In genomic region chr9:126626117-126627022, GRCh38 we compare ENCODE assay signal across 10 cellular contexts. TPM values are rescaled to one million over a fixed set of nuclear protein-coding genes. Genes with fewer than 3 reads are reported as not detected.
A peak's percentile ranks its signal among the peaks of the same experiment; 100 is the strongest.
DNase-seq lines count a peak whose midpoint lies in the region; ATAC-seq and TF ChIP-seq lines count a peak whose summit lies in the region.
"Had no signal": no experiment of that assay in that cellular context is flagged by ENCODE, and none has a peak within 500 bp of the region (broad histone marks: within the 10 kb centered on the region; RNA-seq: fewer than 3 reads in every experiment).

No MANE protein-coding gene starts in this region.

- intact Hi-C loops in gastrocnemius medialis (cut with DNase I; ENCODE audit: low total_unique reads), result no loop called here

- no CpG with 5 or more reads among the region's 63 CpGs for WGBS in iPS DF 6.9 (ENCODE audit: insufficient coverage, insufficient read length)

- in situ Hi-C loops in gastrocnemius medialis (cut with MboI; ENCODE audit: low sequenced_read_pairs in 4 of 4), result no loop called here

- no peaks in the 10 kb centered on the region for H3K9me3 ChIP-seq in WERI-Rb-1 (ENCODE audit: severe bottlenecking)
- no peaks in the 10 kb centered on the region for H3K9me3 ChIP-seq in iPS DF 6.9 (ENCODE audit: control insufficient read depth, insufficient read depth, low read length)
- no peaks in the 10 kb centered on the region for H3K9me3 ChIP-seq in gastrocnemius medialis

- H3K4me1 ChIP-seq in iPS DF 6.9 (ENCODE audit: control insufficient read depth, insufficient read depth, low read length) (peaks cover 9% of the 10 kb centered on the region), gastrocnemius medialis (peaks cover 7 to 18% of the 10 kb centered on the region in 2 donors)

- H3K27me3 ChIP-seq in WERI-Rb-1 (ENCODE audit: insufficient read depth, low read depth, severe bottlenecking) (peaks cover 61% of the 10 kb centered on the region), iPS DF 6.9 (ENCODE audit: control insufficient read depth, insufficient read depth, low read length) (peaks cover 88% of the 10 kb centered on the region), gastrocnemius medialis (peaks cover 72 to 81% (median 74%) of the 10 kb centered on the region in 3 donors)

- H3K36me3 ChIP-seq in WERI-Rb-1 (no peaks in the 10 kb centered on the region), iPS DF 6.9 (ENCODE audit: control insufficient read depth, insufficient read depth, low read length) (no peaks in the 10 kb centered on the region), gastrocnemius medialis (no peaks in the 10 kb centered on the region)

- TF ChIP-seq POLR2A in gastrocnemius medialis (IDR thresholded peaks at IDR 0.05), result no peak

- H3K4me3 ChIP-seq in GM12865 (ENCODE audit: low read depth, low read length) (peak overlapping the region; percentile 47), WERI-Rb-1 (ENCODE audit: low read depth, low read length) (peak overlapping the region; percentile 23; the same call in 1 of the 2 replicates), iPS DF 6.9 (ENCODE audit: low read length) (peak overlapping the region; percentile 21; the same call in 1 of the 2 replicates), gastrocnemius medialis (peak overlapping the region; percentile 32 to 53 (median 46))

- H3K27ac ChIP-seq in WERI-Rb-1, result no peak overlapping the region
- H3K27ac ChIP-seq in iPS DF 6.9 (ENCODE audit: low read length), result no peak overlapping the region
- no peak overlapping the region for H3K27ac ChIP-seq in gastrocnemius medialis

- ATAC-seq in gastrocnemius medialis (no peak), HG03520 (IDR thresholded peaks at IDR 0.05; ENCODE audit: unreplicated experiment) (no peak)

- DNase-seq in GM12865 (ENCODE audit: low read depth), result no peak
- no peak for DNase-seq in WERI-Rb-1
- no peak for DNase-seq in iPS DF 6.9 (ENCODE audit: low read depth, low spot score)
- DNase-seq in gastrocnemius medialis, result no peak
- no peak for DNase-seq in A172 (ENCODE audit: low spot score)
- DNase-seq in NCI-H1694 (lab: John Stamatoyannopoulos, UW), result no peak
- DNase-seq in NOMO-1 (lab: John Stamatoyannopoulos, UW; ENCODE audit: unreplicated experiment in 2 of 2), result no peak
- DNase-seq: activated CD8-positive, alpha-beta memory T cell treated with anti-CD3 and anti-CD28 coated beads, Interleukin-2, amount 50 U/mL, for 4 hours had no signal

- no peak for TF ChIP-seq CTCF in GM12865 (IDR thresholded peaks at IDR 0.05; ENCODE audit: insufficient read depth, low read depth, low read length, missing control alignments)
- TF ChIP-seq CTCF in WERI-Rb-1 (IDR thresholded peaks at IDR 0.05; ENCODE audit: low read depth, low read length), result no peak
- TF ChIP-seq CTCF in gastrocnemius medialis (IDR thresholded peaks at IDR 0.05 in 4 of 5, conservative IDR thresholded peaks at IDR 0.05 in 1 of 5), result no peak

RNA-seq across cellular contexts. Expression of gene LMX1B, which starts 12.6 kb away (rescaled TPM):
- total RNA-seq in gastrocnemius medialis, result under 1 TPM in 3 of 4 donors, not detected in 1; 0.31 to 0.46 (median 0.35) TPM
- total RNA-seq in A172 (2014; rRNA removed; shearing (Covaris generic)), result 1.8 and 2.9 TPM in 2 replicates
- total RNA-seq: fibroblast of villous mesenchyme had no signal
